Comparison of ENCODE assay signal across 2 cellular contexts in genomic region chr2:69372767-69373166, GRCh38.
TF ChIP-seq lines count a peak whose summit lies in the region.

No MANE protein-coding gene starts in this region.

TF ChIP-seq in IMR-90, 13 proteins besides CTCF, POLR2A, EP300 and RAD21:
- TF ChIP-seq FOS (IDR thresholded peaks at IDR 0.05; ENCODE audit: low read depth, low read length) (no peak), RFX5 (IDR thresholded peaks at IDR 0.05; ENCODE audit: low read depth, low read length) (no peak), SMC3 (IDR thresholded peaks at IDR 0.05; ENCODE audit: low read depth, low read length) (no peak), NFE2L2 (IDR thresholded peaks at IDR 0.05; ENCODE audit: low read depth, low read length) (no peak)

TF ChIP-seq in H1, 55 proteins besides CTCF, POLR2A, EP300 and RAD21:
- TF ChIP-seq SP4 (IDR thresholded peaks at IDR 0.05; ENCODE audit: low read length) (no peak), KDM5A (IDR thresholded peaks at IDR 0.05; ENCODE audit: low read length) (no peak), SIN3A (conservative IDR thresholded peaks at IDR 0.05 in 1 of 2, IDR thresholded peaks at IDR 0.05 in 1 of 2; ENCODE audit: low read depth in 1 of 2, low read length in 2 of 2) (no peak)
